Comparison of ENCODE assay signal across 8 cellular contexts in genomic region chr16:63461248-63461841, GRCh38.
A peak's percentile ranks its signal among the peaks of the same experiment; 100 is the strongest.
DNase-seq lines count a peak whose midpoint lies in the region; TF ChIP-seq lines count a peak whose summit lies in the region.

No MANE protein-coding gene starts in this region.

- H3K27me3 ChIP-seq in BJ (ENCODE audit: control insufficient read depth, insufficient read depth, low read length) (no peaks in the 10 kb centered on the region), iPS DF 6.9 (ENCODE audit: control insufficient read depth, insufficient read depth, low read length) (no peaks in the 10 kb centered on the region), uterus (no peaks in the 10 kb centered on the region)

- CTCF ChIA-PET in BJ (lab: Yijun Ruan, JAX) (interaction anchor here (0.7 to 1.6 kb wide), 6 partner anchors 9 to 1657 kb away, joined by 3 to 5 read pairs (median 4); no protein-coding TSS in a partner anchor), HEK293T (lab: Yijun Ruan, JAX) (no interaction called here)

- no peaks in the 10 kb centered on the region for H3K9me3 ChIP-seq in iPS DF 6.9 (ENCODE audit: control insufficient read depth, insufficient read depth, low read length)
- no peaks in the 10 kb centered on the region for H3K9me3 ChIP-seq in uterus

- H3K27ac Mint-ChIP-seq in activated CD4-positive, alpha-beta T cell treated with anti-CD3 and anti-CD28 coated beads, Interleukin-2, amount 10 ng/mL, durations not matched to agents 24 days and 14 days: no peak overlapping the region

- H3K27ac ChIP-seq in VCaP (no peak overlapping the region), iPS DF 6.9 (ENCODE audit: low read length) (no peak overlapping the region), uterus (no peak overlapping the region)

- intact Hi-C loops in uterus (cut with DNase I; ENCODE audit: low total_unique reads): no loop called here
- intact Hi-C loops in activated CD4-positive, alpha-beta T cell treated with anti-CD3 and anti-CD28 coated beads, Interleukin-2, amount 10 ng/mL, durations not matched to agents 24 days and 14 days (cut with micrococcal nuclease): no loop called here

- H3K27me3 Mint-ChIP-seq in activated CD4-positive, alpha-beta T cell treated with anti-CD3 and anti-CD28 coated beads, Interleukin-2, amount 10 ng/mL, durations not matched to agents 24 days and 14 days: no peaks in the 10 kb centered on the region

- WGBS in iPS DF 6.9 (ENCODE audit: insufficient coverage, insufficient read length): no CpG with 5 or more reads among the region's 3 CpGs

- no peaks in the 10 kb centered on the region for H3K36me3 Mint-ChIP-seq in activated CD4-positive, alpha-beta T cell treated with anti-CD3 and anti-CD28 coated beads, Interleukin-2, amount 10 ng/mL, durations not matched to agents 24 days and 14 days (ENCODE audit: low read depth)

- H3K4me1 ChIP-seq in iPS DF 6.9 (ENCODE audit: control insufficient read depth, insufficient read depth, low read length) (no peaks in the 10 kb centered on the region), uterus (no peaks in the 10 kb centered on the region)

- H3K4me1 Mint-ChIP-seq in activated CD4-positive, alpha-beta T cell treated with anti-CD3 and anti-CD28 coated beads, Interleukin-2, amount 10 ng/mL, durations not matched to agents 24 days and 14 days: no peaks in the 10 kb centered on the region

- POLR2A ChIA-PET in BJ (lab: Charles Lee): no interaction called here
- POLR2A ChIA-PET in HEK293T (lab: Yijun Ruan, JAX): no interaction called here

- H3K4me3 ChIP-seq in BJ (ENCODE audit: low read depth, low read length) (no peak overlapping the region), LNCaP clone FGC (ENCODE audit: low read depth, low read length) (no peak overlapping the region), iPS DF 6.9 (ENCODE audit: low read length) (no peak overlapping the region), uterus (no peak overlapping the region)

- H3K9me3 Mint-ChIP-seq in activated CD4-positive, alpha-beta T cell treated with anti-CD3 and anti-CD28 coated beads, Interleukin-2, amount 10 ng/mL, durations not matched to agents 24 days and 14 days: peaks cover 14% of the 10 kb centered on the region

- TF ChIP-seq POLR2A in uterus (IDR thresholded peaks at IDR 0.05): no peak

- no peak overlapping the region for H3K4me3 Mint-ChIP-seq in activated CD4-positive, alpha-beta T cell treated with anti-CD3 and anti-CD28 coated beads, Interleukin-2, amount 10 ng/mL, durations not matched to agents 24 days and 14 days

- H3K36me3 ChIP-seq in BJ (ENCODE audit: control insufficient read depth, insufficient read depth, low read length) (no peaks in the 10 kb centered on the region), iPS DF 6.9 (ENCODE audit: control insufficient read depth, insufficient read depth, low read length) (no peaks in the 10 kb centered on the region), uterus (no peaks in the 10 kb centered on the region)

- peak; percentile 27; the same call in 1 of the 2 replicates for TF ChIP-seq CTCF in BJ (IDR thresholded peaks at IDR 0.05; ENCODE audit: insufficient read depth, low read depth, low read length)
- TF ChIP-seq CTCF in LNCaP clone FGC (IDR thresholded peaks at IDR 0.05; ENCODE audit: control insufficient read depth, extremely low read depth, insufficient read depth): peak; percentile 63
- peak; percentile 45 for TF ChIP-seq CTCF in VCaP (conservative IDR thresholded peaks at IDR 0.05)
- peak in 3 of 4 experiments; percentile 35 to 45 (median 38) for TF ChIP-seq CTCF in uterus (IDR thresholded peaks at IDR 0.05)

- no peak for DNase-seq in BJ (ENCODE audit: low read depth)
- peak; percentile 15 for DNase-seq in LNCaP clone FGC (ENCODE audit: low read depth)
- DNase-seq in iPS DF 6.9 (ENCODE audit: low read depth, low spot score): peak; percentile 7
- peak in 1 of 2 donors; percentile 27 for DNase-seq in uterus
- DNase-seq in HEK293T (ENCODE audit: extremely low spot score): no peak
- no peak for DNase-seq in activated CD4-positive, alpha-beta T cell treated with anti-CD3 and anti-CD28 coated beads, Interleukin-2, amount 10 ng/mL, durations not matched to agents 24 days and 14 days
- DNase-seq in activated naive CD4-positive, alpha-beta T cell treated with Interleukin-2 at 50 U/mL for 16 hours: no peak

TF ChIP-seq in HEK293T, 16 proteins besides CTCF, POLR2A, EP300 and RAD21:
- TF ChIP-seq TARDBP (IDR thresholded peaks at IDR 0.05): no peak
- TF ChIP-seq LEF1 (IDR thresholded peaks at IDR 0.05; ENCODE audit: borderline replicate concordance): no peak
- no peak for TF ChIP-seq PKNOX1 (IDR thresholded peaks at IDR 0.05)
- no peak for TF ChIP-seq HDGF (IDR thresholded peaks at IDR 0.05; ENCODE audit: borderline replicate concordance)
- no peak for TF ChIP-seq NFRKB (IDR thresholded peaks at IDR 0.05)

Comparison
In these comparisons a context has a peak if more than half of its experiments do, and no peak if none do; other contexts are left out.
1. DNase-seq: peak in LNCaP clone FGC (single experiment) and iPS DF 6.9 (single experiment); none in BJ (single experiment), HEK293T (single experiment), activated CD4-positive, alpha-beta T cell treated with anti-CD3 and anti-CD28 coated beads, Interleukin-2, amount 10 ng/mL, durations not matched to agents 24 days and 14 days (single experiment) and activated naive CD4-positive, alpha-beta T cell treated with Interleukin-2 at 50 U/mL for 16 hours (single experiment).
2. Peak in every context shown above with its lines, with median percentiles within 50 percentile points of each other: CTCF ChIP-seq.